ENCODE assay signal across 22 cellular contexts in the genomic region with DNA sequence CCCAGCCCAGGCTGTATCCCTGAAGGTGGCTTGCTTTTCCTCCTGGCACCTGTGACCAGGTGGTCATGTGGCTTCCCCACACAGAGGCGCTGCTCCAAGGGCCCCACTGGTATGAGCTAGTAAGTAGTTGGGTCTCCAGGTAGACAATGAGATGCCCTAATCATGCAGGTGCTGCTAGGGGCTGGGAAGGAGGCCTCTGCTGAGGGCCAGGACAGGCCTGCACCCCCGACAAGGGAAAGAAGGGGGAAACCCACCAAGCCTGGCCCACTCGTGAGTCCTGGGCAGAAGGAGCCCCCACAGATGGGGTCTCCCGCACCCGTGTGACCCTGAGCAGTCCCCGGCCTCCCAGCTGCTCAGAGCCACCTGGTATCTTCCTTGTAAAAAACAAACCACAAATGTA. TPM values are rescaled to one million over a fixed set of nuclear protein-coding genes. Genes with fewer than 3 reads are reported as not detected.
DNase-seq lines count a peak whose midpoint lies in the region; ATAC-seq and TF ChIP-seq lines count a peak whose summit lies in the region.
"Had no signal": no experiment of that assay in that cellular context is flagged by ENCODE, and none has a peak within 500 bp of the region (broad histone marks: within the 10 kb centered on the region; RNA-seq: fewer than 3 reads in every experiment).

No MANE protein-coding gene starts in this region.

- WGBS in lower leg skin, 2 donors = 88 to 91% methylated on average over 6 of the region's 6 CpGs

- no peak overlapping the region for H3K4me3 Mint-ChIP-seq in activated CD8-positive, alpha-beta T cell treated with anti-CD3 and anti-CD28 coated beads for 36 hours
- H3K4me3 Mint-ChIP-seq in activated CD8-positive, alpha-beta T cell treated with anti-CD3 and anti-CD28 coated beads, Interleukin-2, amount 10 ng/mL, durations not matched to agents 7 days and 5 days = no peak overlapping the region
- H3K4me3 Mint-ChIP-seq in stimulated activated naive B cell treated with anti-CD40 and anti-IgM and Interleukin-4, amounts not matched to agents 10 μg/mL and 1 μg/mL and 100 μg/mL, for 72 hours = no peak overlapping the region
- H3K4me3 Mint-ChIP-seq: CD8-positive, alpha-beta memory T cell had no signal

- H3K4me1 Mint-ChIP-seq in activated CD8-positive, alpha-beta T cell treated with anti-CD3 and anti-CD28 coated beads for 36 hours (ENCODE audit: low read depth) = no peaks in the 10 kb centered on the region
- no peaks in the 10 kb centered on the region for H3K4me1 Mint-ChIP-seq in activated CD8-positive, alpha-beta T cell treated with anti-CD3 and anti-CD28 coated beads, Interleukin-2, amount 10 ng/mL, durations not matched to agents 7 days and 5 days (ENCODE audit: low read depth)
- H3K4me1 Mint-ChIP-seq in stimulated activated naive B cell treated with anti-CD40 and anti-IgM and Interleukin-4, amounts not matched to agents 10 μg/mL and 1 μg/mL and 100 μg/mL, for 72 hours = peaks cover 15 to 27% of the 10 kb centered on the region in 2 donors
- H3K4me1 Mint-ChIP-seq: CD8-positive, alpha-beta memory T cell had no signal

- no peak for TF ChIP-seq POLR2A in lower leg skin (IDR thresholded peaks at IDR 0.05)

- no peaks in the 10 kb centered on the region for H3K9me3 Mint-ChIP-seq in activated CD8-positive, alpha-beta T cell treated with anti-CD3 and anti-CD28 coated beads for 36 hours
- H3K9me3 Mint-ChIP-seq in activated CD8-positive, alpha-beta T cell treated with anti-CD3 and anti-CD28 coated beads, Interleukin-2, amount 10 ng/mL, durations not matched to agents 7 days and 5 days (ENCODE audit: insufficient read depth) = no peaks in the 10 kb centered on the region
- peaks cover 0 to 2% of the 10 kb centered on the region in 2 donors for H3K9me3 Mint-ChIP-seq in stimulated activated naive B cell treated with anti-CD40 and anti-IgM and Interleukin-4, amounts not matched to agents 10 μg/mL and 1 μg/mL and 100 μg/mL, for 72 hours
- H3K9me3 Mint-ChIP-seq: CD8-positive, alpha-beta memory T cell had no signal

- no peak for TF ChIP-seq CTCF in activated CD8-positive, alpha-beta T cell treated with anti-CD3 and anti-CD28 coated beads for 36 hours (IDR thresholded peaks at IDR 0.05)
- TF ChIP-seq CTCF in RWPE2 (IDR thresholded peaks at IDR 0.05; ENCODE audit: poor library complexity, severe bottlenecking) = no peak
- TF ChIP-seq CTCF in lower leg skin (IDR thresholded peaks at IDR 0.05) = no peak

- DNase-seq in activated CD8-positive, alpha-beta T cell treated with anti-CD3 and anti-CD28 coated beads for 36 hours = no peak
- no peak for DNase-seq in activated CD8-positive, alpha-beta T cell treated with anti-CD3 and anti-CD28 coated beads, Interleukin-2, amount 10 ng/mL, durations not matched to agents 7 days and 5 days
- DNase-seq in RWPE2 (ENCODE audit: low spot score) (no peak), left colon (no peak), lower leg skin (ENCODE audit: low spot score in 2 of 2) (no peak)
- DNase-seq in stimulated activated naive B cell treated with anti-CD40 and anti-IgM and Interleukin-4, amounts not matched to agents 10 μg/mL and 1 μg/mL and 100 μg/mL, for 72 hours = no peak
- DNase-seq: 8988T; AML-193; C1 segment of cervical spinal cord; Calu3; CD8-positive, alpha-beta memory T cell; DMS153; Karpas-422; NCI-H1417; NCI-H1694 treated with DMSO at 0.1 percent for 48 hours; NCI-H2081 treated with DMSO at 0.1 percent for 48 hours; NCI-H2171 treated with DMSO at 0.1 percent for 48 hours; NCI-H446; NCI-H526; Right ventricle myocardium superior had no signal

- ATAC-seq in activated CD8-positive, alpha-beta T cell treated with anti-CD3 and anti-CD28 coated beads for 36 hours = no peak
- no peak for ATAC-seq in activated CD8-positive, alpha-beta T cell treated with anti-CD3 and anti-CD28 coated beads, Interleukin-2, amount 10 ng/mL, durations not matched to agents 7 days and 5 days
- ATAC-seq in RWPE2 (ENCODE audit: low read depth) (no peak), left colon (peak; percentile 3), HG02588 (IDR thresholded peaks at IDR 0.05; ENCODE audit: unreplicated experiment) (no peak)
- ATAC-seq in stimulated activated naive B cell treated with anti-CD40 and anti-IgM and Interleukin-4, amounts not matched to agents 10 μg/mL and 1 μg/mL and 100 μg/mL, for 72 hours (replicated peaks) = no peak

- H3K27ac ChIP-seq in RWPE2 (ENCODE audit: poor library complexity, severe bottlenecking) = peak overlapping the region; percentile 31

- no peaks in the 10 kb centered on the region for H3K27me3 ChIP-seq in RWPE2 (ENCODE audit: insufficient read depth, poor library complexity, severe bottlenecking)

- intact Hi-C loops in activated CD8-positive, alpha-beta T cell treated with anti-CD3 and anti-CD28 coated beads for 36 hours (cut with micrococcal nuclease) = no loop called here
- intact Hi-C loops in left colon (cut with DNase I, micrococcal nuclease) = no loop called here
- intact Hi-C loops in lower leg skin (cut with DNase I; ENCODE audit: low total_unique reads) = no loop called here

- H3K4me3 ChIP-seq in RWPE2 (ENCODE audit: severe bottlenecking) = no peak overlapping the region
- no peak overlapping the region for H3K4me3 ChIP-seq in lower leg skin (ENCODE audit: low read depth, poor library complexity, severe bottlenecking)

- POLR2A ChIA-PET in activated CD8-positive, alpha-beta T cell treated with anti-CD3 and anti-CD28 coated beads for 36 hours (lab: Charles Lee) = interaction anchor here (0.9 kb wide), 2 partner anchors 9 to 11 kb away, joined by 3 read pairs; no protein-coding TSS in a partner anchor
- POLR2A ChIA-PET in activated CD8-positive, alpha-beta T cell treated with anti-CD3 and anti-CD28 coated beads, Interleukin-2, amount 10 ng/mL, durations not matched to agents 7 days and 5 days (lab: Charles Lee) = no interaction called here

- peaks cover 15% of the 10 kb centered on the region for H3K36me3 ChIP-seq in RWPE2 (ENCODE audit: low read depth)

- no peaks in the 10 kb centered on the region for H3K9me3 ChIP-seq in RWPE2 (ENCODE audit: severe bottlenecking)

- H3K27me3 Mint-ChIP-seq in activated CD8-positive, alpha-beta T cell treated with anti-CD3 and anti-CD28 coated beads for 36 hours = no peaks in the 10 kb centered on the region
- H3K27me3 Mint-ChIP-seq in activated CD8-positive, alpha-beta T cell treated with anti-CD3 and anti-CD28 coated beads, Interleukin-2, amount 10 ng/mL, durations not matched to agents 7 days and 5 days (ENCODE audit: low read depth) = no peaks in the 10 kb centered on the region
- no peaks in the 10 kb centered on the region for H3K27me3 Mint-ChIP-seq in stimulated activated naive B cell treated with anti-CD40 and anti-IgM and Interleukin-4, amounts not matched to agents 10 μg/mL and 1 μg/mL and 100 μg/mL, for 72 hours

- peaks cover 11% of the 10 kb centered on the region for H3K4me1 ChIP-seq in RWPE2 (ENCODE audit: insufficient read depth, poor library complexity, severe bottlenecking)

- H3K36me3 Mint-ChIP-seq in activated CD8-positive, alpha-beta T cell treated with anti-CD3 and anti-CD28 coated beads for 36 hours (ENCODE audit: low read depth) = peaks cover 3% of the 10 kb centered on the region
- peaks cover 3% of the 10 kb centered on the region for H3K36me3 Mint-ChIP-seq in activated CD8-positive, alpha-beta T cell treated with anti-CD3 and anti-CD28 coated beads, Interleukin-2, amount 10 ng/mL, durations not matched to agents 7 days and 5 days (ENCODE audit: low read depth)
- peaks cover 17 to 21% of the 10 kb centered on the region in 2 donors for H3K36me3 Mint-ChIP-seq in stimulated activated naive B cell treated with anti-CD40 and anti-IgM and Interleukin-4, amounts not matched to agents 10 μg/mL and 1 μg/mL and 100 μg/mL, for 72 hours

- peak overlapping the region; percentile 38 for H3K27ac Mint-ChIP-seq in activated CD8-positive, alpha-beta T cell treated with anti-CD3 and anti-CD28 coated beads for 36 hours
- H3K27ac Mint-ChIP-seq in activated CD8-positive, alpha-beta T cell treated with anti-CD3 and anti-CD28 coated beads, Interleukin-2, amount 10 ng/mL, durations not matched to agents 7 days and 5 days = no peak overlapping the region
- H3K27ac Mint-ChIP-seq in stimulated activated naive B cell treated with anti-CD40 and anti-IgM and Interleukin-4, amounts not matched to agents 10 μg/mL and 1 μg/mL and 100 μg/mL, for 72 hours = peak overlapping the region; percentile 68

- CTCF ChIA-PET in activated CD8-positive, alpha-beta T cell treated with anti-CD3 and anti-CD28 coated beads for 36 hours (lab: Charles Lee) = no interaction called here
- CTCF ChIA-PET in activated CD8-positive, alpha-beta T cell treated with anti-CD3 and anti-CD28 coated beads, Interleukin-2, amount 10 ng/mL, durations not matched to agents 7 days and 5 days (lab: Charles Lee) = no interaction called here

RNA-seq across cellular contexts. Expression of gene PEX11G, which starts 13.2 kb away (rescaled TPM):
- total RNA-seq in activated CD8-positive, alpha-beta T cell treated with anti-CD3 and anti-CD28 coated beads for 36 hours = 1 to 10 TPM; 1.4 to 1.5 TPM
- 1 to 10 TPM in 1 of 2 experiments, under 1 TPM in 1; 0.99 to 1.5 TPM for total RNA-seq in activated CD8-positive, alpha-beta T cell treated with anti-CD3 and anti-CD28 coated beads, Interleukin-2, amount 10 ng/mL, durations not matched to agents 7 days and 5 days
- total RNA-seq in left colon = 10 to 100 TPM in 1 of 2 donors, 1 to 10 TPM in 1; 9.0 to 10.8 TPM
- 1 to 10 TPM; 3.2 to 8.2 (median 4.7) TPM for total RNA-seq in lower leg skin
- total RNA-seq: OCI-LY7 had no signal

RNA-seq across cellular contexts. Expression of gene ZNF358, which starts 40.2 kb away (rescaled TPM):
- 1 to 10 TPM; 4.8 to 6.5 TPM for total RNA-seq in activated CD8-positive, alpha-beta T cell treated with anti-CD3 and anti-CD28 coated beads for 36 hours
- total RNA-seq in activated CD8-positive, alpha-beta T cell treated with anti-CD3 and anti-CD28 coated beads, Interleukin-2, amount 10 ng/mL, durations not matched to agents 7 days and 5 days = 1 to 10 TPM; 5.8 to 7.9 TPM
- 10 to 100 TPM; 37.8 to 56.2 TPM for total RNA-seq in left colon
- total RNA-seq in lower leg skin = 10 to 100 TPM; 30.4 to 42.8 (median 36.9) TPM
- total RNA-seq: OCI-LY7 had no signal

RNA-seq across cellular contexts. Expression of gene MCOLN1, which starts 46.8 kb away (rescaled TPM):
- total RNA-seq in activated CD8-positive, alpha-beta T cell treated with anti-CD3 and anti-CD28 coated beads for 36 hours = 1 to 10 TPM; 7.9 to 9.2 TPM
- 10 to 100 TPM; 16.2 to 17.7 TPM for total RNA-seq in activated CD8-positive, alpha-beta T cell treated with anti-CD3 and anti-CD28 coated beads, Interleukin-2, amount 10 ng/mL, durations not matched to agents 7 days and 5 days
- total RNA-seq in left colon (10 to 100 TPM; 22.2 to 31.6 TPM), lower leg skin (10 to 100 TPM; 15.2 to 37.7 (median 28.6) TPM)

RNA-seq across cellular contexts. Expression of gene PNPLA6, which starts 59.9 kb away (rescaled TPM):
- 10 to 100 TPM; 79.2 to 90.3 TPM for total RNA-seq in activated CD8-positive, alpha-beta T cell treated with anti-CD3 and anti-CD28 coated beads for 36 hours
- total RNA-seq in activated CD8-positive, alpha-beta T cell treated with anti-CD3 and anti-CD28 coated beads, Interleukin-2, amount 10 ng/mL, durations not matched to agents 7 days and 5 days = 100 to 1,000 TPM; 166 to 173 TPM
- total RNA-seq in left colon (100 to 1,000 TPM in 1 of 2 donors, 10 to 100 TPM in 1; 87.8 to 107 TPM), lower leg skin (10 to 100 TPM; 58.3 to 89.8 (median 71.0) TPM)
